Comparison of ENCODE assay signal across 24 cellular contexts in genomic region chr5:152723482-152723881, GRCh38.
"Had no signal": no experiment of that assay in that cellular context is flagged by ENCODE, and none has a peak within 500 bp of the region (broad histone marks: within the 10 kb centered on the region; RNA-seq: fewer than 3 reads in every experiment).

No MANE protein-coding gene starts in this region.

- H3K4me3 Mint-ChIP-seq: central memory CD8-positive, alpha-beta T cell; memory B cell; naive B cell; neural crest cell had no signal

- H3K27ac ChIP-seq: brain microvascular endothelial cell, coronary artery, left lung, prostate gland, thyroid gland had no signal

- H3K9me3 ChIP-seq: prostate gland, thyroid gland had no signal

- H3K4me1 ChIP-seq: left lung, prostate gland, thyroid gland had no signal

- H3K36me3 ChIP-seq: brain microvascular endothelial cell, left lung, prostate gland, thyroid gland had no signal

- H3K4me3 ChIP-seq: coronary artery, left lung, mucosa of descending colon, prostate gland, thyroid gland had no signal

- DNase-seq: activated CD8-positive, alpha-beta memory T cell treated with anti-CD3 and anti-CD28 coated beads for 24 hours; activated CD8-positive, alpha-beta memory T cell treated with anti-CD3 and anti-CD28 coated beads, Interleukin-2, amount 50 U/mL, for 48 hours; activated effector memory CD4-positive, alpha-beta T cell treated with Interleukin-2 at 50 U/mL for 16 hours; activated naive CD4-positive, alpha-beta T cell treated with anti-CD3 and anti-CD28 coated beads, Interleukin-2, amount 50 U/mL, for 16 hours; activated T-cell treated with anti-CD3 and anti-CD28 coated beads, Interleukin-2, amount 50 U/mL, for 48 hours; aorta; brain microvascular endothelial cell; erythroblast; foreskin melanocyte; glutamatergic neuron; hypothalamus; left lung; mucosa of descending colon; naive B cell; right cardiac atrium; stimulated activated CD4-positive, alpha-beta T cell treated with anti-CD3 and anti-CD28 coated beads, Interleukin-2, amount 100 ng/mL, for 24 hours; stimulated activated naive CD4-positive, alpha-beta T cell treated with Interleukin-2 at 50 U/mL for 16 hours; thyroid gland had no signal

- H3K27me3 ChIP-seq: brain microvascular endothelial cell, left lung, thyroid gland had no signal

- FAIRE-seq: endometrium had no signal

- H3K4me1 Mint-ChIP-seq: central memory CD8-positive, alpha-beta T cell; memory B cell; naive B cell; neural crest cell had no signal

- H3K36me3 Mint-ChIP-seq: memory B cell, naive B cell had no signal

- H3K27ac Mint-ChIP-seq: memory B cell, naive B cell had no signal

- H3K27me3 Mint-ChIP-seq: central memory CD8-positive, alpha-beta T cell; memory B cell; naive B cell had no signal
